8 cellular contexts compared by ENCODE assay signal in the genomic region with DNA sequence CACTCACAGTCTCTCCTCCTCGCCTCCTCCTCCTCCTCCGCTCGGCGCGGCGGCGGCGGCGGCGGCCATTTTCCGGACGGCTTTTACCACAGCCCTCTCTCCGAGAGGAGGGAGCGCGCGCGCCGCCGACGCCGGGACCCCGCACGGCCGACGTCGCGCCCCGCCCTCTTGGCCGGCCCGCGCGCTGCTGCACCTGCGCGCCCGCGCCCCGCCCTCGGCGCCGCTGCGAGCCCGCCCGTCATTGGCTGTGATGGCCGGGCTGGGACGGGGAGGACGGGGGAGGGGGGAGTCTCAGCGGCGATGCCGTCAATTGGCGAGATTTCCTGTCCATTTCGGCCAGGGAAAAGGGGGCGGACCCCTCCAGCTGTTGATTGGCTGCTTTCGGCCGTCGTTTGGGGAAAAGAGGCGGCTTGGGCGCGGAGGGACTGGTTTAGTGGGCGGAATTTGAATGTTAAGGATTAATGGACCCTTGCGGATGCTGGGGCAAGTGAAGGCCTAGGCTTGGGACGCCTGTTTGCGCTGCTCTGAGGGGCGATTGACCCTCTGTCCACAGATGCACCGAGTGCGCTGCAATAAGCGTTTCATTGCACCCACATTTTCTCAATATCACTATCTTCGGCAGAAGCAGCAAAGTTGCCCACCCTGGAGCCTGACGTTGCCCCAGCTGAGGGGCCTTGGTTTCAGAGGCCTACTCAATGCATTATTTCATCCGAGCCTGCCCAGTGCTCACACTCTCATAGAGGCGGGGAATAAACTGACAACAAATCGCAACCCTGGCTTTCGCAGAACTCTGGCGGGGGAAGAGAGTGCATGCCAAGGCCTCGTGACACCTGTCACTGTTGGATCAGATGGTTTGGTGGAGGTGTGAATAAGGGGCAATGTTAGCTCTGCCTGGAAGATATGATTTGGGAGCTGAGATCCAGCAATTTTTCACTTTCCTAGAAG.
DNase-seq lines count a peak whose midpoint lies in the region; ATAC-seq lines count a peak whose summit lies in the region.

A gene (minus strand): TSS at position 121 of the 945 bp plus-strand sequence.

- H3K36me3 Mint-ChIP-seq in central memory CD8-positive, alpha-beta T cell (ENCODE audit: insufficient read depth): peaks cover 13% of the 10 kb centered on the region

- no peaks in the 10 kb centered on the region for H3K9me3 Mint-ChIP-seq in central memory CD8-positive, alpha-beta T cell

- peak within 1 kb of the TSS; percentile 95 for H3K4me3 Mint-ChIP-seq in central memory CD8-positive, alpha-beta T cell

- H3K4me1 Mint-ChIP-seq in central memory CD8-positive, alpha-beta T cell: peaks cover 39% of the 10 kb centered on the region

- H3K27me3 Mint-ChIP-seq in central memory CD8-positive, alpha-beta T cell: no peaks in the 10 kb centered on the region

- ATAC-seq in GM19025 (IDR thresholded peaks at IDR 0.05; ENCODE audit: low read depth, unreplicated experiment) (peak; percentile 90), HG03342 (IDR thresholded peaks at IDR 0.05; ENCODE audit: unreplicated experiment) (peak; percentile 82)
- ATAC-seq in activated CD4-positive, CD25-positive, alpha-beta regulatory T cell treated with anti-CD3 and anti-CD28 coated beads, Interleukin-2, amount 50 U/mL, for 24 hours: peak; percentile 78 to 85
- ATAC-seq in central memory CD8-positive, alpha-beta T cell (replicated peaks; ENCODE audit: extremely low read depth, poor library complexity, severe bottlenecking): peak; percentile 81

- H3K27ac Mint-ChIP-seq in central memory CD8-positive, alpha-beta T cell (ENCODE audit: low read depth): peak within 1 kb of the TSS; percentile 97

- peak; percentile 95 for DNase-seq in AG08396 (ENCODE audit: low spot score)
- peak; percentile 81 for DNase-seq in NCI-H446 treated with DMSO at 0.1 percent for 48 hours (lab: John Stamatoyannopoulos, UW)
- DNase-seq in central memory CD8-positive, alpha-beta T cell (ENCODE audit: low spot score in 2 of 2): peak; percentile 66 to 83
- peak; percentile 96 for DNase-seq in islet precursor cell
- peak; percentile 77 for DNase-seq in stimulated activated CD4-positive, alpha-beta T cell treated with anti-CD3 and anti-CD28 coated beads, Interleukin-12 subunit alpha, Interleukin-12 subunit beta, amount 100 ng/mL, for 4 hours

Comparison
In these comparisons a context has a peak if more than half of its experiments do, and no peak if none do; other contexts are left out.
1. Peak in every context shown above with its lines: DNase-seq and ATAC-seq.